ENCODE assay signal across 12 cellular contexts in genomic region chr5:119220576-119221197, GRCh38.
A peak's percentile ranks its signal among the peaks of the same experiment; 100 is the strongest.
DNase-seq lines count a peak whose midpoint lies in the region; ATAC-seq and TF ChIP-seq lines count a peak whose summit lies in the region.
"Had no signal": no experiment of that assay in that cellular context is flagged by ENCODE, and none has a peak within 500 bp of the region (broad histone marks: within the 10 kb centered on the region; RNA-seq: fewer than 3 reads in every experiment).

No MANE protein-coding gene starts in this region.

- POLR2A ChIA-PET in activated CD8-positive, alpha-beta T cell treated with anti-CD3 and anti-CD28 coated beads, Interleukin-2, amount 10 ng/mL, durations not matched to agents 7 days and 5 days (lab: Charles Lee) = no interaction called here
- POLR2A ChIA-PET in CD8-positive, alpha-beta memory T cell (lab: Charles Lee) = no interaction called here
- POLR2A ChIA-PET in CD8-positive, alpha-beta T cell (lab: Charles Lee) = interaction anchor here (0.7 kb wide), 1 partner anchor 34 kb away, joined by 3 read pairs; no protein-coding TSS in a partner anchor

- no peak overlapping the region for H3K27ac ChIP-seq in CD8-positive, alpha-beta memory T cell (ENCODE audit: low read depth, low read length)
- no peak overlapping the region for H3K27ac ChIP-seq in CD8-positive, alpha-beta T cell (ENCODE audit: low read depth, low read length)
- H3K27ac ChIP-seq: adrenal gland, epithelial cell of prostate had no signal

- no peaks in the 10 kb centered on the region for H3K9me3 ChIP-seq in CD8-positive, alpha-beta memory T cell (ENCODE audit: low read length)
- no peaks in the 10 kb centered on the region for H3K9me3 ChIP-seq in CD8-positive, alpha-beta T cell (ENCODE audit: low read length)
- H3K9me3 ChIP-seq: adrenal gland had no signal

- H3K27ac Mint-ChIP-seq in activated naive CD8-positive, alpha-beta T cell = peak overlapping the region; percentile 28
- no peak overlapping the region for H3K27ac Mint-ChIP-seq in activated naive CD8-positive, alpha-beta T cell treated with anti-CD3 and anti-CD28 coated beads, Interleukin-2, amount 50 U/mL, for 24 hours
- H3K27ac Mint-ChIP-seq in activated CD8-positive, alpha-beta T cell treated with anti-CD3 and anti-CD28 coated beads, Interleukin-2, amount 10 ng/mL, durations not matched to agents 7 days and 5 days = no peak overlapping the region
- H3K27ac Mint-ChIP-seq in CD8-positive, alpha-beta memory T cell = no peak overlapping the region
- no peak overlapping the region for H3K27ac Mint-ChIP-seq in CD8-positive, alpha-beta T cell
- no peak overlapping the region for H3K27ac Mint-ChIP-seq in Calu3 (ENCODE audit: unreplicated experiment)
- H3K27ac Mint-ChIP-seq: activated CD4-positive, alpha-beta T cell treated with anti-CD3 and anti-CD28 coated beads, Interleukin-2, amount 10 ng/mL, durations not matched to agents 24 days and 14 days had no signal

- BruUV-seq in Calu3 (replicated peaks; lab: Mats Ljungman, UMichigan) = no TSS peak

- no peak for DNase-seq in activated naive CD8-positive, alpha-beta T cell treated with anti-CD3 and anti-CD28 coated beads, Interleukin-2, amount 50 U/mL, for 24 hours
- no peak for DNase-seq in activated CD8-positive, alpha-beta T cell treated with anti-CD3 and anti-CD28 coated beads, Interleukin-2, amount 10 ng/mL, durations not matched to agents 7 days and 5 days
- no peak for DNase-seq in CD8-positive, alpha-beta memory T cell
- DNase-seq in CD8-positive, alpha-beta T cell = no peak
- DNase-seq in Calu3 = no peak
- DNase-seq: activated CD4-positive, alpha-beta T cell treated with anti-CD3 and anti-CD28 coated beads, Interleukin-2, amount 10 ng/mL, durations not matched to agents 24 days and 14 days; adrenal gland; NCI-H2081 treated with DMSO at 0.1 percent for 48 hours had no signal

- no peak overlapping the region for H3K4me3 Mint-ChIP-seq in activated naive CD8-positive, alpha-beta T cell
- no peak overlapping the region for H3K4me3 Mint-ChIP-seq in activated naive CD8-positive, alpha-beta T cell treated with anti-CD3 and anti-CD28 coated beads, Interleukin-2, amount 50 U/mL, for 24 hours
- H3K4me3 Mint-ChIP-seq in activated CD8-positive, alpha-beta T cell treated with anti-CD3 and anti-CD28 coated beads, Interleukin-2, amount 10 ng/mL, durations not matched to agents 7 days and 5 days = no peak overlapping the region
- H3K4me3 Mint-ChIP-seq in CD8-positive, alpha-beta memory T cell = no peak overlapping the region
- no peak overlapping the region for H3K4me3 Mint-ChIP-seq in CD8-positive, alpha-beta T cell
- no peak overlapping the region for H3K4me3 Mint-ChIP-seq in Calu3 (ENCODE audit: low read depth, unreplicated experiment)
- H3K4me3 Mint-ChIP-seq: activated CD4-positive, alpha-beta T cell treated with anti-CD3 and anti-CD28 coated beads, Interleukin-2, amount 10 ng/mL, durations not matched to agents 24 days and 14 days had no signal

- no peak overlapping the region for H3K4me3 ChIP-seq in CD8-positive, alpha-beta memory T cell (ENCODE audit: low read length)
- H3K4me3 ChIP-seq in CD8-positive, alpha-beta T cell (ENCODE audit: low read depth, low read length) = no peak overlapping the region
- H3K4me3 ChIP-seq: adrenal gland had no signal

- no peaks in the 10 kb centered on the region for H3K27me3 ChIP-seq in CD8-positive, alpha-beta memory T cell (ENCODE audit: insufficient read depth, low read length, poor library complexity, severe bottlenecking)
- no peaks in the 10 kb centered on the region for H3K27me3 ChIP-seq in CD8-positive, alpha-beta T cell (ENCODE audit: insufficient read depth, low read length)
- H3K27me3 ChIP-seq: adrenal gland had no signal

- intact Hi-C loops in CD8-positive, alpha-beta T cell (cut with DNase I, micrococcal nuclease) = no loop called here
- intact Hi-C loops in Calu3 (cut with micrococcal nuclease; ENCODE audit: unreplicated experiment) = no loop called here

- no peak for ATAC-seq in activated naive CD8-positive, alpha-beta T cell treated with anti-CD3 and anti-CD28 coated beads, Interleukin-2, amount 50 U/mL, for 24 hours
- peak; percentile 87 for ATAC-seq in HG02678 (IDR thresholded peaks at IDR 0.05; ENCODE audit: unreplicated experiment)
- peak; percentile 73 for ATAC-seq in HG03558 (IDR thresholded peaks at IDR 0.05; ENCODE audit: extremely low read depth, unreplicated experiment)
- no peak for ATAC-seq in activated CD8-positive, alpha-beta T cell treated with anti-CD3 and anti-CD28 coated beads, Interleukin-2, amount 10 ng/mL, durations not matched to agents 7 days and 5 days
- no peak for ATAC-seq in CD8-positive, alpha-beta T cell

- no peaks in the 10 kb centered on the region for H3K9me3 Mint-ChIP-seq in activated naive CD8-positive, alpha-beta T cell (ENCODE audit: low read depth)
- no peaks in the 10 kb centered on the region for H3K9me3 Mint-ChIP-seq in activated naive CD8-positive, alpha-beta T cell treated with anti-CD3 and anti-CD28 coated beads, Interleukin-2, amount 50 U/mL, for 24 hours
- no peaks in the 10 kb centered on the region for H3K9me3 Mint-ChIP-seq in activated CD8-positive, alpha-beta T cell treated with anti-CD3 and anti-CD28 coated beads, Interleukin-2, amount 10 ng/mL, durations not matched to agents 7 days and 5 days (ENCODE audit: insufficient read depth)
- H3K9me3 Mint-ChIP-seq in CD8-positive, alpha-beta memory T cell = no peaks in the 10 kb centered on the region
- no peaks in the 10 kb centered on the region for H3K9me3 Mint-ChIP-seq in CD8-positive, alpha-beta T cell
- H3K9me3 Mint-ChIP-seq in Calu3 (ENCODE audit: low read depth, unreplicated experiment) = no peaks in the 10 kb centered on the region
- H3K9me3 Mint-ChIP-seq: activated CD4-positive, alpha-beta T cell treated with anti-CD3 and anti-CD28 coated beads, Interleukin-2, amount 10 ng/mL, durations not matched to agents 24 days and 14 days had no signal

- H3K4me1 Mint-ChIP-seq in activated naive CD8-positive, alpha-beta T cell (ENCODE audit: low read depth) = peaks cover 3% of the 10 kb centered on the region
- peaks cover 3% of the 10 kb centered on the region for H3K4me1 Mint-ChIP-seq in activated naive CD8-positive, alpha-beta T cell treated with anti-CD3 and anti-CD28 coated beads, Interleukin-2, amount 50 U/mL, for 24 hours
- no peaks in the 10 kb centered on the region for H3K4me1 Mint-ChIP-seq in activated CD8-positive, alpha-beta T cell treated with anti-CD3 and anti-CD28 coated beads, Interleukin-2, amount 10 ng/mL, durations not matched to agents 7 days and 5 days (ENCODE audit: low read depth)
- peaks cover 0 to 1% (median 0%) of the 10 kb centered on the region in 3 donors for H3K4me1 Mint-ChIP-seq in CD8-positive, alpha-beta memory T cell
- no peaks in the 10 kb centered on the region for H3K4me1 Mint-ChIP-seq in CD8-positive, alpha-beta T cell (ENCODE audit: low read depth)
- H3K4me1 Mint-ChIP-seq in Calu3 (ENCODE audit: low read depth, unreplicated experiment) = peaks cover 13% of the 10 kb centered on the region
- H3K4me1 Mint-ChIP-seq: activated CD4-positive, alpha-beta T cell treated with anti-CD3 and anti-CD28 coated beads, Interleukin-2, amount 10 ng/mL, durations not matched to agents 24 days and 14 days had no signal

- no peak for TF ChIP-seq CTCF in CD8-positive, alpha-beta T cell (IDR thresholded peaks at IDR 0.05)
- TF ChIP-seq CTCF in Calu3 (IDR thresholded peaks at IDR 0.05; ENCODE audit: unreplicated experiment) = no peak

- CTCF ChIA-PET in activated CD8-positive, alpha-beta T cell treated with anti-CD3 and anti-CD28 coated beads, Interleukin-2, amount 10 ng/mL, durations not matched to agents 7 days and 5 days (lab: Charles Lee) = interaction anchor here (1.3 kb wide), 1 partner anchor 192 kb away, joined by 3 read pairs; no protein-coding TSS in a partner anchor
- CTCF ChIA-PET in CD8-positive, alpha-beta memory T cell (lab: Charles Lee) = no interaction called here
- CTCF ChIA-PET in CD8-positive, alpha-beta T cell (lab: Charles Lee) = interaction anchor here (1.5 kb wide), 1 partner anchor 214 kb away, joined by 4 read pairs; no protein-coding TSS in a partner anchor
- CTCF ChIA-PET in Calu3 (lab: Charles Lee) = interaction anchor here (0.7 to 1.0 kb wide), 2 partner anchors 14 to 219 kb away, joined by 4 read pairs; no protein-coding TSS in a partner anchor

- no peaks in the 10 kb centered on the region for H3K4me1 ChIP-seq in CD8-positive, alpha-beta memory T cell (ENCODE audit: insufficient read depth, low read length)
- H3K4me1 ChIP-seq in CD8-positive, alpha-beta T cell (ENCODE audit: insufficient read depth, low read length) = no peaks in the 10 kb centered on the region
- H3K4me1 ChIP-seq: adrenal gland had no signal

- H3K36me3 ChIP-seq in CD8-positive, alpha-beta memory T cell (ENCODE audit: insufficient read depth, low read length) = no peaks in the 10 kb centered on the region
- H3K36me3 ChIP-seq in CD8-positive, alpha-beta T cell (ENCODE audit: insufficient read depth, low read length) = no peaks in the 10 kb centered on the region

- H3K36me3 Mint-ChIP-seq in activated naive CD8-positive, alpha-beta T cell = peaks cover 20% of the 10 kb centered on the region
- H3K36me3 Mint-ChIP-seq in activated naive CD8-positive, alpha-beta T cell treated with anti-CD3 and anti-CD28 coated beads, Interleukin-2, amount 50 U/mL, for 24 hours (ENCODE audit: low read depth) = peaks cover 11% of the 10 kb centered on the region
- peaks cover 13% of the 10 kb centered on the region for H3K36me3 Mint-ChIP-seq in activated CD8-positive, alpha-beta T cell treated with anti-CD3 and anti-CD28 coated beads, Interleukin-2, amount 10 ng/mL, durations not matched to agents 7 days and 5 days (ENCODE audit: low read depth)
- peaks cover 0 to 42% (median 16%) of the 10 kb centered on the region in 3 donors for H3K36me3 Mint-ChIP-seq in CD8-positive, alpha-beta memory T cell
- H3K36me3 Mint-ChIP-seq in CD8-positive, alpha-beta T cell = peaks cover 36% of the 10 kb centered on the region
- no peaks in the 10 kb centered on the region for H3K36me3 Mint-ChIP-seq in Calu3 (ENCODE audit: insufficient read depth, unreplicated experiment)

- H3K27me3 Mint-ChIP-seq in activated naive CD8-positive, alpha-beta T cell = no peaks in the 10 kb centered on the region
- H3K27me3 Mint-ChIP-seq in activated naive CD8-positive, alpha-beta T cell treated with anti-CD3 and anti-CD28 coated beads, Interleukin-2, amount 50 U/mL, for 24 hours = no peaks in the 10 kb centered on the region
- no peaks in the 10 kb centered on the region for H3K27me3 Mint-ChIP-seq in activated CD8-positive, alpha-beta T cell treated with anti-CD3 and anti-CD28 coated beads, Interleukin-2, amount 10 ng/mL, durations not matched to agents 7 days and 5 days (ENCODE audit: low read depth)
- no peaks in the 10 kb centered on the region for H3K27me3 Mint-ChIP-seq in CD8-positive, alpha-beta memory T cell
- H3K27me3 Mint-ChIP-seq in CD8-positive, alpha-beta T cell (ENCODE audit: low read depth) = no peaks in the 10 kb centered on the region
- H3K27me3 Mint-ChIP-seq in Calu3 (ENCODE audit: unreplicated experiment) = no peaks in the 10 kb centered on the region
- H3K27me3 Mint-ChIP-seq: activated CD4-positive, alpha-beta T cell treated with anti-CD3 and anti-CD28 coated beads, Interleukin-2, amount 10 ng/mL, durations not matched to agents 24 days and 14 days had no signal

Comparison
In these comparisons a context has a peak if more than half of its experiments do, and no peak if none do; other contexts are left out.
1. ATAC-seq: peak in HG02678 (single experiment) and HG03558 (single experiment); none in activated naive CD8-positive, alpha-beta T cell treated with anti-CD3 and anti-CD28 coated beads, Interleukin-2, amount 50 U/mL, for 24 hours (single experiment), activated CD8-positive, alpha-beta T cell treated with anti-CD3 and anti-CD28 coated beads, Interleukin-2, amount 10 ng/mL, durations not matched to agents 7 days and 5 days (single experiment) and CD8-positive, alpha-beta T cell (single experiment).